In genomic region chr3:39447637-39448483, GRCh38 we compare ENCODE assay signal across 8 cellular contexts. TPM values are rescaled to one million over a fixed set of nuclear protein-coding genes. Genes with fewer than 3 reads are reported as not detected.
DNase-seq lines count a peak whose midpoint lies in the region; ATAC-seq and TF ChIP-seq lines count a peak whose summit lies in the region.

No MANE protein-coding gene starts in this region.

- intact Hi-C loops in adrenal gland (cut with DNase I): no loop called here
- intact Hi-C loops in heart right ventricle (cut with DNase I): loop anchor here in 7 of 10 donors (1.0 to 10.0 kb wide), 5 partner anchors 36 to 51 kb away; no protein-coding TSS in a partner anchor

- H3K27ac ChIP-seq in adrenal gland: no peak overlapping the region
- no peak overlapping the region for H3K27ac ChIP-seq in heart right ventricle

- peaks cover 5% of the 10 kb centered on the region; the same call in 1 of the 2 replicates for H3K27me3 Mint-ChIP-seq in HFFc6 (ENCODE audit: insufficient read depth)

- DNase-seq in GM12865 (ENCODE audit: low read depth) (peak; percentile 79), HFFc6 (peak; percentile 77), NCI-H1092 (lab: John Stamatoyannopoulos, UW) (peak; percentile 60), SW480 (ENCODE audit: low spot score) (peak; percentile 75), adrenal gland (peak; percentile 62 to 90 (median 75)), heart right ventricle (peak in 1 of 2 donors; percentile 75), putamen (ENCODE audit: low spot score) (peak; percentile 90)

- H3K4me1 Mint-ChIP-seq in HFFc6 (ENCODE audit: low read depth): peaks cover 8% of the 10 kb centered on the region

- H3K9me3 ChIP-seq in adrenal gland (replicated peaks in 1 of 3) (no peaks in the 10 kb centered on the region), heart right ventricle (no peaks in the 10 kb centered on the region)

- 23 to 25% (median 24%) methylated on average over 11 to 13 of the region's 13 CpGs for WGBS in adrenal gland, 4 donors
- 24 to 25% methylated on average over 13 of the region's 13 CpGs for WGBS in heart right ventricle, 2 donors

- ATAC-seq in heart right ventricle (peak; percentile 67 to 92 (median 90)), GM18873 (IDR thresholded peaks at IDR 0.05; ENCODE audit: low FRiP score, unreplicated experiment) (no peak)

- TF ChIP-seq POLR2A in adrenal gland (IDR thresholded peaks at IDR 0.05): no peak

- H3K36me3 Mint-ChIP-seq in HFFc6 (ENCODE audit: low read depth): no peaks in the 10 kb centered on the region

- H3K9me3 Mint-ChIP-seq in HFFc6: no peaks in the 10 kb centered on the region

- no peak overlapping the region for H3K27ac Mint-ChIP-seq in HFFc6

- H3K27me3 ChIP-seq in adrenal gland: no peaks in the 10 kb centered on the region
- H3K27me3 ChIP-seq in heart right ventricle: peaks cover 0 to 4% (median 0%) of the 10 kb centered on the region in 7 donors

- no peak overlapping the region for H3K4me3 Mint-ChIP-seq in HFFc6

- TF ChIP-seq CTCF in GM12865 (IDR thresholded peaks at IDR 0.05; ENCODE audit: insufficient read depth, low read depth, low read length, missing control alignments) (peak; percentile 85), HFFc6 (IDR thresholded peaks at IDR 0.05) (peak; percentile 96), adrenal gland (IDR thresholded peaks at IDR 0.05) (peak; percentile 61 to 87 (median 82)), heart right ventricle (IDR thresholded peaks at IDR 0.05) (peak; percentile 71 to 94 (median 88))

- H3K4me3 ChIP-seq in GM12865 (ENCODE audit: low read depth, low read length) (no peak overlapping the region), adrenal gland (no peak overlapping the region), heart right ventricle (no peak overlapping the region)

- no peaks in the 10 kb centered on the region for H3K4me1 ChIP-seq in adrenal gland (replicated peaks in 1 of 2)
- H3K4me1 ChIP-seq in heart right ventricle: peaks cover 0 to 5% (median 0%) of the 10 kb centered on the region in 9 donors

- H3K36me3 ChIP-seq in adrenal gland (replicated peaks in 1 of 2) (no peaks in the 10 kb centered on the region), heart right ventricle (no peaks in the 10 kb centered on the region)

RNA-seq across cellular contexts. Expression of gene MOBP, which starts 19.6 kb away (rescaled TPM):
- total RNA-seq in HFFc6 (2021; fragmentation: NEBNext Ultra II Directional; extraction: Animal tissue kit (Norgen Biotek cat#: 25700)): not detected
- under 1 TPM in 1 of 8 donors, not detected in 7; 0.08 TPM for total RNA-seq in adrenal gland
- polyA plus RNA-seq in adrenal gland: under 1 TPM; 0.07 to 0.56 (median 0.13) TPM
- total RNA-seq in heart right ventricle: under 1 TPM in 4 of 10 donors, not detected in 6; 0.07 to 0.59 (median 0.15) TPM
- polyA plus RNA-seq in heart right ventricle: under 1 TPM in 1 of 2 donors, not detected in 1; 0.01 TPM

RNA-seq across cellular contexts. Expression of gene RPSA, which starts 41.3 kb away (rescaled TPM):
- 1,000 to 10,000 TPM; 1,595 to 1,900 (median 1,723) TPM for total RNA-seq in HFFc6 (2021; fragmentation: NEBNext Ultra II Directional; extraction: Animal tissue kit (Norgen Biotek cat#: 25700))
- total RNA-seq in adrenal gland: 100 to 1,000 TPM; 525 to 928 (median 720) TPM
- 1,000 to 10,000 TPM; 1,002 to 1,751 (median 1,313) TPM for polyA plus RNA-seq in adrenal gland
- 100 to 1,000 TPM; 350 to 651 (median 384) TPM for total RNA-seq in heart right ventricle
- 1,000 to 10,000 TPM in 1 of 2 donors, 100 to 1,000 TPM in 1; 877 to 1,493 TPM for polyA plus RNA-seq in heart right ventricle

Comparison
In these comparisons a context has a peak if more than half of its experiments do, and no peak if none do; other contexts are left out.
1. intact Hi-C loops: an anchor here in heart right ventricle (1.0 to 10.0 kb wide); none called in adrenal gland.